Comparison of ENCODE assay signal across 22 cellular contexts in genomic region chr6:66605971-66606370, GRCh38.
"Had no signal": no experiment of that assay in that cellular context is flagged by ENCODE, and none has a peak within 500 bp of the region (broad histone marks: within the 10 kb centered on the region; RNA-seq: fewer than 3 reads in every experiment).

No MANE protein-coding gene starts in this region.

- H3K79me2 ChIP-seq: parathyroid adenoma had no signal

- H3K4me1 ChIP-seq: ascending aorta, esophagus squamous epithelium, foreskin keratinocyte, lower lobe of right lung, parathyroid adenoma, stomach had no signal

- H3K4me3 ChIP-seq: ascending aorta, esophagus squamous epithelium, lower lobe of right lung, smooth muscle cell, stomach had no signal

- H3K27me3 ChIP-seq: ascending aorta, esophagus squamous epithelium, foreskin keratinocyte, neutrophil, stomach had no signal

- H2AFZ ChIP-seq: parathyroid adenoma had no signal

- H3K9me3 ChIP-seq: ascending aorta, lower lobe of right lung, neutrophil had no signal

- ATAC-seq: activated CD8-positive, alpha-beta T cell treated with anti-CD3 and anti-CD28 coated beads for 36 hours; activated T-cell treated with anti-CD3 and anti-CD28 coated beads, Interleukin-2, amount 50 U/mL, for 4 hours; foreskin keratinocyte; lower lobe of right lung; natural killer cell treated with Interleukin-12 subunit alpha and Interleukin-12 subunit beta and Interleukin-15 and Interleukin-18, amount 100 ng/mL, for 72 hours; sciatic nerve; stimulated activated effector memory CD8-positive, alpha-beta T cell treated with anti-CD3 and anti-CD28 coated beads, Interleukin-12 subunit alpha, Interleukin-12 subunit beta, amount 100 ng/mL, for 72 hours had no signal

- H3K4me2 ChIP-seq: smooth muscle cell had no signal

- H3K36me3 ChIP-seq: ascending aorta, esophagus squamous epithelium, lower lobe of right lung, neutrophil, stomach had no signal

- DNase-seq: activated B cell treated with CpG ODN at 0.5 μM for 24 hours; activated CD4-positive, alpha-beta T cell treated with anti-CD3 and anti-CD28 coated beads for 4 hours; activated CD8-positive, alpha-beta memory T cell treated with anti-CD3 and anti-CD28 coated beads, Interleukin-2, amount 50 U/mL, for 4 hours; activated CD8-positive, alpha-beta T cell treated with anti-CD3 and anti-CD28 coated beads for 36 hours; activated effector memory CD4-positive, alpha-beta T cell treated with Interleukin-2 at 50 U/mL for 16 hours; activated T-cell treated with anti-CD3 and anti-CD28 coated beads, Interleukin-2, amount 50 U/mL, for 4 hours; dermis blood vessel endothelial cell; effector memory CD4-positive, alpha-beta T cell; esophagus squamous epithelium; foreskin keratinocyte; hypothalamus; lower lobe of right lung; stimulated activated CD4-positive, alpha-beta T cell treated with anti-CD3 and anti-CD28 coated beads, Interleukin-4, amount 100 ng/mL, for 24 hours; stomach; trophoblast cell had no signal

- H3K9ac ChIP-seq: parathyroid adenoma had no signal

- H3K27ac ChIP-seq: ascending aorta, esophagus squamous epithelium, foreskin keratinocyte, lower lobe of right lung, neutrophil, parathyroid adenoma, stomach had no signal
